ENCODE assay signal across 8 cellular contexts in the genomic region with DNA sequence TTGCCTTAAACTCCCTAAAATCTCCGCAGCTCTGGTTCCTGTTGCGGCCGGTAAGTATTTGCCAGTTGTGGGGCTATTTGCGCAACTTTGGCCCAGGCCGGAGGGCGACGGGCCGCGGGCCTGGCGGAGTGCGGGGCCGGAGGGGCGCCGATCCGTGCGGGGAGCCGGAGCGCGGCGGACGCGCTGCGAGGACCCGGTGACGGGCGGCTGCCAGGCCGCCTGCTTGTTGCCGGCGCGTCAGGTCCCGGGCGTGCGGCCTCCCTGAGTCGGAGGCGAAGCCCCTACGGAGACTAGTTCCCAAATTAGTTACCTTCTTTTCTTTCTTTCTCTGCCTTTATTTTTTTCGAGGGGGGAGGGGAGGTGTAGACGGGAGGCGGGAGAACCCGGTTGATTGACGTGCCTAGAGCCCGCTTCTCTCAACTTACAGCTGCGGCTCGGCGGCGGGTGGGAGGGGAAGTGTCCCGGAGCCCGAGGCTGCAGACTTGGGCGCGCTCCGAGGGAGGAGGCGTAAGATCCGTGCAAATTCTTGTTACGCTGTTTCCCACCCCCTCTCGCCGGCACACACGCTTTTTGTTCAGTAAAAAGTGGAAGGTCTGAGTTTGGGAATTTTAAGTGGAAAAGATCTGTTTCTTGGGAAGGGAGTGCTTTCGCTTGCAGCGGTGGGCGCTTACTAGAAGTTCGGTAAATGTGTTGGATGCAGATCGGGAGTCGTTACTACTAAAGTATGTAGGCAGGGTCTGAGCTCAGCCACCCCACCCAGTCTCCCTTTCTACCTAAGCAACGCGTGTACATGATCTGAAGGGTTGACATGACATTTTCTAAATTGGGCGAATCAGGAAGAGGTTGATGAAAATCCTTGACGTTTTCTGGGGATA. TPM values are rescaled to one million over a fixed set of nuclear protein-coding genes. Genes with fewer than 3 reads are reported as not detected.
DNase-seq lines count a peak whose midpoint lies in the region; ATAC-seq and TF ChIP-seq lines count a peak whose summit lies in the region.

No MANE protein-coding gene starts in this region.

- peaks cover 56% of the 10 kb centered on the region for H3K4me1 Mint-ChIP-seq in activated T-helper 2 cell treated with anti-CD3 and anti-CD28 coated beads, Interferon-gamma antibody, Interleukin-2, Interleukin-4, amounts not matched to agents 10 μg/mL and 5 μg/mL and 100 μg/mL, durations not matched to agents 14 hours and 24 hours and 36 hours (ENCODE audit: low read depth)
- peaks cover 31 to 79% (median 70%) of the 10 kb centered on the region in 4 donors for H3K4me1 Mint-ChIP-seq in naive thymus-derived CD8-positive, alpha-beta T cell
- peaks cover 41% of the 10 kb centered on the region for H3K4me1 Mint-ChIP-seq in stimulated activated effector memory CD8-positive, alpha-beta T cell treated with anti-CD3 and anti-CD28 coated beads, Interleukin-12 subunit alpha, Interleukin-12 subunit beta, amount 100 ng/mL, for 72 hours

- POLR2A ChIA-PET in RWPE1 (lab: Yijun Ruan, JAX; ENCODE audit: low non-redundant PET): interaction anchor here (0.5 to 0.6 kb wide), 2 partner anchors 14 to 51 kb away, joined by 3 to 7 read pairs; no protein-coding TSS in a partner anchor
- POLR2A ChIA-PET in naive thymus-derived CD8-positive, alpha-beta T cell (lab: Charles Lee): interaction anchor here (0.6 to 5.4 kb wide), 22 partner anchors 8 to 907 kb away, joined by 3 to 69 read pairs (median 4); a partner anchor contains a TSS

- H3K79me2 ChIP-seq in Karpas-422 (ENCODE audit: low read length): peaks cover 82% of the 10 kb centered on the region

- ATAC-seq in GM21529 (IDR thresholded peaks at IDR 0.05; ENCODE audit: unreplicated experiment): peak; percentile 27
- ATAC-seq in naive thymus-derived CD8-positive, alpha-beta T cell: peak; percentile 24 to 27
- peak; percentile 50 for ATAC-seq in stimulated activated effector memory CD8-positive, alpha-beta T cell treated with anti-CD3 and anti-CD28 coated beads, Interleukin-12 subunit alpha, Interleukin-12 subunit beta, amount 100 ng/mL, for 72 hours

- no peaks in the 10 kb centered on the region for H3K9me2 ChIP-seq in Karpas-422 (replicated peaks; ENCODE audit: insufficient read depth, low read length)

- H3K4me3 ChIP-seq in Karpas-422 (ENCODE audit: low read length): peak overlapping the region; percentile 77

- intact Hi-C loops in activated T-helper 2 cell treated with anti-CD3 and anti-CD28 coated beads, Interferon-gamma antibody, Interleukin-2, Interleukin-4, amounts not matched to agents 10 μg/mL and 5 μg/mL and 100 μg/mL, durations not matched to agents 14 hours and 24 hours and 36 hours (cut with micrococcal nuclease): loop anchor here (2.0 to 10.0 kb wide), 7 partner anchors 82 to 1030 kb away; a partner anchor contains a TSS

- peaks cover 68% of the 10 kb centered on the region for H3K4me1 ChIP-seq in Karpas-422 (ENCODE audit: low read length)

- H3K4me3 Mint-ChIP-seq in activated T-helper 2 cell treated with anti-CD3 and anti-CD28 coated beads, Interferon-gamma antibody, Interleukin-2, Interleukin-4, amounts not matched to agents 10 μg/mL and 5 μg/mL and 100 μg/mL, durations not matched to agents 14 hours and 24 hours and 36 hours (ENCODE audit: low read depth): peak overlapping the region; percentile 98
- H3K4me3 Mint-ChIP-seq in naive thymus-derived CD8-positive, alpha-beta T cell: peak overlapping the region; percentile 90 to 100 (median 98)
- peak overlapping the region; percentile 87 for H3K4me3 Mint-ChIP-seq in stimulated activated effector memory CD8-positive, alpha-beta T cell treated with anti-CD3 and anti-CD28 coated beads, Interleukin-12 subunit alpha, Interleukin-12 subunit beta, amount 100 ng/mL, for 72 hours

- peak overlapping the region; percentile 97 for H3K9ac ChIP-seq in Karpas-422 (ENCODE audit: low read length)

- peak overlapping the region; percentile 99 for H3K27ac Mint-ChIP-seq in activated T-helper 2 cell treated with anti-CD3 and anti-CD28 coated beads, Interferon-gamma antibody, Interleukin-2, Interleukin-4, amounts not matched to agents 10 μg/mL and 5 μg/mL and 100 μg/mL, durations not matched to agents 14 hours and 24 hours and 36 hours
- peak overlapping the region; percentile 97 to 100 (median 100) for H3K27ac Mint-ChIP-seq in naive thymus-derived CD8-positive, alpha-beta T cell
- H3K27ac Mint-ChIP-seq in stimulated activated effector memory CD8-positive, alpha-beta T cell treated with anti-CD3 and anti-CD28 coated beads, Interleukin-12 subunit alpha, Interleukin-12 subunit beta, amount 100 ng/mL, for 72 hours: peak overlapping the region; percentile 100

- peak overlapping the region; percentile 96 for H3K27ac ChIP-seq in Karpas-422 (ENCODE audit: low read length)
- peak overlapping the region; percentile 99 for H3K27ac ChIP-seq in RWPE1

- peak; percentile 49 for DNase-seq in CMK (ENCODE audit: low read depth)
- peak; percentile 99 for DNase-seq in Karpas-422
- DNase-seq in RWPE1 (ENCODE audit: low spot score): peak; percentile 91
- DNase-seq in activated T-helper 2 cell treated with anti-CD3 and anti-CD28 coated beads, Interferon-gamma antibody, Interleukin-2, Interleukin-4, amounts not matched to agents 10 μg/mL and 5 μg/mL and 100 μg/mL, durations not matched to agents 14 hours and 24 hours and 36 hours (ENCODE audit: low spot score): peak; percentile 81
- peak; percentile 80 for DNase-seq in fibroblast of peridontal ligament (ENCODE audit: extremely low read depth)
- peak; percentile 74 to 91 (median 82) for DNase-seq in naive thymus-derived CD8-positive, alpha-beta T cell
- peak; percentile 61 to 89 for DNase-seq in stimulated activated effector memory CD8-positive, alpha-beta T cell treated with anti-CD3 and anti-CD28 coated beads, Interleukin-12 subunit alpha, Interleukin-12 subunit beta, amount 100 ng/mL, for 72 hours (ENCODE audit: low spot score in 2 of 2)

- CTCF ChIA-PET in RWPE1 (lab: Yijun Ruan, JAX): no interaction called here

- no peaks in the 10 kb centered on the region for H3K9me3 Mint-ChIP-seq in activated T-helper 2 cell treated with anti-CD3 and anti-CD28 coated beads, Interferon-gamma antibody, Interleukin-2, Interleukin-4, amounts not matched to agents 10 μg/mL and 5 μg/mL and 100 μg/mL, durations not matched to agents 14 hours and 24 hours and 36 hours
- H3K9me3 Mint-ChIP-seq in naive thymus-derived CD8-positive, alpha-beta T cell: peaks cover 0 to 3% (median 0%) of the 10 kb centered on the region in 9 donors
- no peaks in the 10 kb centered on the region for H3K9me3 Mint-ChIP-seq in stimulated activated effector memory CD8-positive, alpha-beta T cell treated with anti-CD3 and anti-CD28 coated beads, Interleukin-12 subunit alpha, Interleukin-12 subunit beta, amount 100 ng/mL, for 72 hours

- H3K27me3 Mint-ChIP-seq in activated T-helper 2 cell treated with anti-CD3 and anti-CD28 coated beads, Interferon-gamma antibody, Interleukin-2, Interleukin-4, amounts not matched to agents 10 μg/mL and 5 μg/mL and 100 μg/mL, durations not matched to agents 14 hours and 24 hours and 36 hours (ENCODE audit: low read depth): no peaks in the 10 kb centered on the region
- H3K27me3 Mint-ChIP-seq in naive thymus-derived CD8-positive, alpha-beta T cell: peaks cover 0 to 4% (median 0%) of the 10 kb centered on the region in 5 donors

- peaks cover 49% of the 10 kb centered on the region for H3K36me3 Mint-ChIP-seq in activated T-helper 2 cell treated with anti-CD3 and anti-CD28 coated beads, Interferon-gamma antibody, Interleukin-2, Interleukin-4, amounts not matched to agents 10 μg/mL and 5 μg/mL and 100 μg/mL, durations not matched to agents 14 hours and 24 hours and 36 hours (ENCODE audit: low read depth)
- H3K36me3 Mint-ChIP-seq in naive thymus-derived CD8-positive, alpha-beta T cell: peaks cover 0 to 9% (median 5%) of the 10 kb centered on the region in 3 donors
- H3K36me3 Mint-ChIP-seq in stimulated activated effector memory CD8-positive, alpha-beta T cell treated with anti-CD3 and anti-CD28 coated beads, Interleukin-12 subunit alpha, Interleukin-12 subunit beta, amount 100 ng/mL, for 72 hours: peaks cover 95% of the 10 kb centered on the region

- H4K20me1 ChIP-seq in Karpas-422 (ENCODE audit: insufficient read depth, low read depth, low read length): no peaks in the 10 kb centered on the region; the same call in 1 of the 2 replicates

- no peaks in the 10 kb centered on the region for H3K27me3 ChIP-seq in Karpas-422 (ENCODE audit: low read length)

- H3K4me2 ChIP-seq in Karpas-422 (ENCODE audit: low read depth, low read length, poor library complexity, severe bottlenecking): peak overlapping the region; percentile 98

- H2AFZ ChIP-seq in Karpas-422 (ENCODE audit: low read length): peak overlapping the region; percentile 13; the same call in 1 of the 2 replicates

- TF ChIP-seq CTCF in RWPE1 (conservative IDR thresholded peaks at IDR 0.05; ENCODE audit: low read depth): no peak

- H3K36me3 ChIP-seq in Karpas-422 (ENCODE audit: insufficient read depth, low read length): no peaks in the 10 kb centered on the region; the same call in 1 of the 2 replicates

- no peaks in the 10 kb centered on the region for H3K9me3 ChIP-seq in Karpas-422 (ENCODE audit: low read length)

RNA-seq across cellular contexts. Expression of a gene that starts 0.6 kb away (rescaled TPM):
- total RNA-seq in Karpas-422 (2014; rRNA removed; shearing (Covaris generic); ENCODE audit: low replicate concordance): 61.2 and 97.5 TPM in 2 replicates
- 51.1 and 52.8 TPM in 2 replicates for total RNA-seq in activated T-helper 2 cell treated with anti-CD3 and anti-CD28 coated beads, Interferon-gamma antibody, Interleukin-2, Interleukin-4, amounts not matched to agents 10 μg/mL and 5 μg/mL and 100 μg/mL, durations not matched to agents 14 hours and 24 hours and 36 hours
- total RNA-seq in naive thymus-derived CD8-positive, alpha-beta T cell: 10 to 100 TPM; 87.8 to 88.9 TPM
- 10 to 100 TPM; 38.3 to 64.4 (median 43.0) TPM for polyA plus RNA-seq in naive thymus-derived CD8-positive, alpha-beta T cell

RNA-seq across cellular contexts. Expression of a gene that starts 1.5 kb away (rescaled TPM):
- 19.6 and 26.3 TPM in 2 replicates for total RNA-seq in Karpas-422 (2014; rRNA removed; shearing (Covaris generic); ENCODE audit: low replicate concordance)
- total RNA-seq in activated T-helper 2 cell treated with anti-CD3 and anti-CD28 coated beads, Interferon-gamma antibody, Interleukin-2, Interleukin-4, amounts not matched to agents 10 μg/mL and 5 μg/mL and 100 μg/mL, durations not matched to agents 14 hours and 24 hours and 36 hours: 24.7 and 24.9 TPM in 2 replicates
- 10 to 100 TPM; 65.7 to 69.7 TPM for total RNA-seq in naive thymus-derived CD8-positive, alpha-beta T cell
- 10 to 100 TPM; 20.6 to 38.2 (median 24.3) TPM for polyA plus RNA-seq in naive thymus-derived CD8-positive, alpha-beta T cell

RNA-seq across cellular contexts. Expression of a gene that starts 35.4 kb away (rescaled TPM):
- 0.15 and 0.22 TPM in 2 replicates for total RNA-seq in Karpas-422 (2014; rRNA removed; shearing (Covaris generic); ENCODE audit: low replicate concordance)
- total RNA-seq in activated T-helper 2 cell treated with anti-CD3 and anti-CD28 coated beads, Interferon-gamma antibody, Interleukin-2, Interleukin-4, amounts not matched to agents 10 μg/mL and 5 μg/mL and 100 μg/mL, durations not matched to agents 14 hours and 24 hours and 36 hours: 6.6 and 7.1 TPM in 2 replicates
- total RNA-seq in naive thymus-derived CD8-positive, alpha-beta T cell: 1 to 10 TPM; 2.3 TPM
- 1 to 10 TPM in 1 of 3 donors, under 1 TPM in 1, not detected in 1; 0.30 to 1.2 TPM for polyA plus RNA-seq in naive thymus-derived CD8-positive, alpha-beta T cell

RNA-seq across cellular contexts. Expression of a gene that starts 39.8 kb away (rescaled TPM):
- total RNA-seq in Karpas-422 (2014; rRNA removed; shearing (Covaris generic); ENCODE audit: low replicate concordance): 0.22 and 0.56 TPM in 2 replicates
- total RNA-seq in activated T-helper 2 cell treated with anti-CD3 and anti-CD28 coated beads, Interferon-gamma antibody, Interleukin-2, Interleukin-4, amounts not matched to agents 10 μg/mL and 5 μg/mL and 100 μg/mL, durations not matched to agents 14 hours and 24 hours and 36 hours: 2.3 and 2.5 TPM in 2 replicates
- under 1 TPM; 0.23 to 0.49 TPM for total RNA-seq in naive thymus-derived CD8-positive, alpha-beta T cell
- under 1 TPM; 0.05 to 0.38 (median 0.07) TPM for polyA plus RNA-seq in naive thymus-derived CD8-positive, alpha-beta T cell

RNA-seq across cellular contexts. Expression of a gene that starts 44.6 kb away (rescaled TPM):
- 0.18 and 1.7 TPM in 2 replicates for total RNA-seq in Karpas-422 (2014; rRNA removed; shearing (Covaris generic); ENCODE audit: low replicate concordance)
- not detected in 2 replicates for total RNA-seq in activated T-helper 2 cell treated with anti-CD3 and anti-CD28 coated beads, Interferon-gamma antibody, Interleukin-2, Interleukin-4, amounts not matched to agents 10 μg/mL and 5 μg/mL and 100 μg/mL, durations not matched to agents 14 hours and 24 hours and 36 hours
- not detected for total RNA-seq in naive thymus-derived CD8-positive, alpha-beta T cell
- polyA plus RNA-seq in naive thymus-derived CD8-positive, alpha-beta T cell: not detected

Comparison
In these comparisons a context has a peak if more than half of its experiments do, and no peak if none do; other contexts are left out.
1. Peak in every context shown above with its lines: DNase-seq, ATAC-seq, H3K4me3 ChIP-seq and H3K27ac ChIP-seq.
2. DNase-seq: peak in every context shown above with its lines; median percentile 99 in Karpas-422; 91 in RWPE1; 82 in naive thymus-derived CD8-positive, alpha-beta T cell; 81 in activated T-helper 2 cell treated with anti-CD3 and anti-CD28 coated beads, Interferon-gamma antibody, Interleukin-2, Interleukin-4, amounts not matched to agents 10 μg/mL and 5 μg/mL and 100 μg/mL, durations not matched to agents 14 hours and 24 hours and 36 hours; 80 in fibroblast of peridontal ligament; 75 in stimulated activated effector memory CD8-positive, alpha-beta T cell treated with anti-CD3 and anti-CD28 coated beads, Interleukin-12 subunit alpha, Interleukin-12 subunit beta, amount 100 ng/mL, for 72 hours; 49 in CMK.